16 cellular contexts compared by ENCODE assay signal in the genomic region with DNA sequence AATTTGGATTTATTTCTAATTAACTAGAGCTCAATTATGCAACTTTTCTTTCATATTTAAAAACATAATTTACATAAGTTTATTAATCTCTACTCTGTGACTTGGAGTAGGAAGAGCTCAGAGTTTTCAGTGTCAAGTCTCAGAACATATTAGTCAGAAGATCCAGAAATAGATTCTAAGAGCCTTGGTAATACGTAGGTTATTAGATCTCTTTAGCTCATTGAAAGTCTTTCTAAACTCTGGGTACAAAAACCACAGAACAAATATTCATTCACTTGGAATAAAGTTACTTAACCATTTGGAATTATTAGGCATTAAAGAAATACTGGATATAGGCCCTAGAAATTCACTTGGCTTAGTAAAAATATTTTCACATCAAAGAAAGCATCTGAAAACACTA. TPM values are rescaled to one million over a fixed set of nuclear protein-coding genes. Genes with fewer than 3 reads are reported as not detected.
A peak's percentile ranks its signal among the peaks of the same experiment; 100 is the strongest.
DNase-seq lines count a peak whose midpoint lies in the region; TF ChIP-seq lines count a peak whose summit lies in the region.
"Had no signal": no experiment of that assay in that cellular context is flagged by ENCODE, and none has a peak within 500 bp of the region (broad histone marks: within the 10 kb centered on the region; RNA-seq: fewer than 3 reads in every experiment).

No MANE protein-coding gene starts in this region.

- intact Hi-C loops in mammary epithelial cell (cut with micrococcal nuclease) = no loop called here
- intact Hi-C loops in MCF 10A (cut with micrococcal nuclease) = no loop called here
- intact Hi-C loops in PC-9 (cut with micrococcal nuclease; ENCODE audit: unreplicated experiment) = no loop called here

- no peak for TF ChIP-seq CTCF in mammary epithelial cell (conservative IDR thresholded peaks at IDR 0.05 in 1 of 2, IDR thresholded peaks at IDR 0.05 in 1 of 2; ENCODE audit: extremely low read depth in 1 of 2, insufficient read depth in 1 of 2, low read depth in 1 of 2, low read length in 2 of 2)
- TF ChIP-seq CTCF in MCF 10A (IDR thresholded peaks at IDR 0.05; ENCODE audit: unreplicated experiment) = no peak
- TF ChIP-seq CTCF in choroid plexus epithelial cell (conservative IDR thresholded peaks at IDR 0.05; ENCODE audit: low read depth, low read length) = no peak
- no peak for TF ChIP-seq CTCF in osteoblast (IDR thresholded peaks at IDR 0.05; ENCODE audit: extremely low read depth, low read depth, low read length)
- no peak for TF ChIP-seq CTCF in PC-9 (conservative IDR thresholded peaks at IDR 0.05)
- TF ChIP-seq CTCF in BE2C (IDR thresholded peaks at IDR 0.05; ENCODE audit: low read depth, low read length) = no peak

- H2AFZ ChIP-seq in mammary epithelial cell (ENCODE audit: low read depth, low read length) (no peak overlapping the region), osteoblast (ENCODE audit: low read length) (no peak overlapping the region), PC-9 (no peak overlapping the region)
- H2AFZ ChIP-seq: GM23338 had no signal

- dilution Hi-C loops in mammary epithelial cell (cut with HindIII; ENCODE audit: low sequenced_read_pairs) = no loop called here

- H3K4me2 ChIP-seq in mammary epithelial cell (ENCODE audit: insufficient read depth, low read depth, low read length) (no peak overlapping the region), osteoblast (ENCODE audit: insufficient read depth, low read length) (no peak overlapping the region), PC-9 (no peak overlapping the region)
- H3K4me2 ChIP-seq: BLaER1 treated with 17β-estradiol and CSF1 and Interleukin-3, amounts not matched to agents 10 nM and 100 nM; GM23338 had no signal

- no peaks in the 10 kb centered on the region for H3K27me3 Mint-ChIP-seq in MCF 10A (ENCODE audit: insufficient read depth, unreplicated experiment)
- H3K27me3 Mint-ChIP-seq: CD4-positive, CD25-positive, alpha-beta regulatory T cell had no signal

- CTCF ChIA-PET in mammary epithelial cell (lab: Charles Lee; ENCODE audit: low non-redundant PET) (no interaction called here), MCF 10A (lab: Yijun Ruan, JAX) (interaction anchor here (0.6 kb wide), 2 partner anchors 69 to 159 kb away, joined by 3 to 5 read pairs; no protein-coding TSS in a partner anchor), PC-9 (lab: Charles Lee) (interaction anchor here (0.6 kb wide), 1 partner anchor 409 kb away, joined by 4 read pairs; no protein-coding TSS in a partner anchor)

- no peak overlapping the region for H3K4me3 Mint-ChIP-seq in MCF 10A (ENCODE audit: unreplicated experiment)
- H3K4me3 Mint-ChIP-seq: CD4-positive, CD25-positive, alpha-beta regulatory T cell; GM23338; H9 had no signal

- peaks cover 99% of the 10 kb centered on the region for H3K36me3 Mint-ChIP-seq in MCF 10A (ENCODE audit: insufficient read depth, unreplicated experiment)

- H3K4me1 ChIP-seq in mammary epithelial cell (ENCODE audit: insufficient read depth, low read length) (peaks cover 3% of the 10 kb centered on the region), osteoblast (ENCODE audit: insufficient read depth, low read length) (no peaks in the 10 kb centered on the region), skeletal muscle tissue (ENCODE audit: control insufficient read depth in 3 of 3, insufficient read depth in 3 of 3, low read length in 3 of 3) (peaks cover 0 to 5% (median 0%) of the 10 kb centered on the region in 3 donors), PC-9 (replicated peaks; ENCODE audit: insufficient read depth) (no peaks in the 10 kb centered on the region), BE2C (no peaks in the 10 kb centered on the region)

- H3K9me3 Mint-ChIP-seq in MCF 10A (ENCODE audit: unreplicated experiment) = no peaks in the 10 kb centered on the region

- H3K27me3 ChIP-seq in mammary epithelial cell (ENCODE audit: insufficient read depth, low read length) (no peaks in the 10 kb centered on the region), osteoblast (ENCODE audit: insufficient read depth, low read length) (no peaks in the 10 kb centered on the region), skeletal muscle tissue (ENCODE audit: control insufficient read depth in 3 of 3, insufficient read depth in 3 of 3, low read length in 3 of 3) (no peaks in the 10 kb centered on the region), PC-9 (ENCODE audit: insufficient read depth, low read depth) (no peaks in the 10 kb centered on the region), BE2C (no peaks in the 10 kb centered on the region)
- H3K27me3 ChIP-seq: BLaER1 treated with 17β-estradiol and CSF1 and Interleukin-3, amounts not matched to agents 10 nM and 100 nM had no signal

- no peak overlapping the region for H3K27ac ChIP-seq in mammary epithelial cell (ENCODE audit: insufficient read depth, low read depth, low read length)
- no peak overlapping the region for H3K27ac ChIP-seq in osteoblast (ENCODE audit: low read depth, low read length)
- peak overlapping the region; percentile 77 for H3K27ac ChIP-seq in skeletal muscle tissue (ENCODE audit: low read depth, low read length)
- no peak overlapping the region for H3K27ac ChIP-seq in PC-9
- H3K27ac ChIP-seq: 22Rv1; BLaER1 treated with 17β-estradiol and CSF1 and Interleukin-3, amounts not matched to agents 10 nM and 100 nM had no signal

- BruUV-seq in mammary epithelial cell (replicated peaks; lab: Mats Ljungman, UMichigan) (TSS peak; percentile 11), MCF 10A (replicated peaks; lab: Mats Ljungman, UMichigan) (no TSS peak), PC-9 (replicated peaks; lab: Mats Ljungman, UMichigan) (no TSS peak)

- POLR2A ChIA-PET in MCF 10A (lab: Yijun Ruan, JAX) = interaction anchor here (0.7 to 2.3 kb wide), 5 partner anchors 9 to 33 kb away, joined by 3 to 7 read pairs (median 4); a partner anchor contains a TSS
- POLR2A ChIA-PET in PC-9 (lab: Charles Lee; ENCODE audit: unreplicated experiment) = interaction anchor here (0.6 kb wide), 1 partner anchor 9 kb away, joined by 3 read pairs; no protein-coding TSS in a partner anchor

- H3K36me3 ChIP-seq in mammary epithelial cell (ENCODE audit: insufficient read depth, low read length) = peaks cover 44% of the 10 kb centered on the region
- H3K36me3 ChIP-seq in osteoblast (ENCODE audit: insufficient read depth, low read length) = peaks cover 56% of the 10 kb centered on the region
- H3K36me3 ChIP-seq in skeletal muscle tissue (ENCODE audit: control insufficient read depth in 3 of 3, insufficient read depth in 3 of 3, low read length in 3 of 3) = peaks cover 9 to 41% (median 35%) of the 10 kb centered on the region in 3 donors
- H3K36me3 ChIP-seq in PC-9 (ENCODE audit: low read depth) = peaks cover 66% of the 10 kb centered on the region
- peaks cover 14% of the 10 kb centered on the region for H3K36me3 ChIP-seq in BE2C

- H3K79me2 ChIP-seq in mammary epithelial cell (ENCODE audit: insufficient read depth, low read length) = no peaks in the 10 kb centered on the region
- no peaks in the 10 kb centered on the region for H3K79me2 ChIP-seq in osteoblast (ENCODE audit: insufficient read depth, low read length)
- no peaks in the 10 kb centered on the region for H3K79me2 ChIP-seq in PC-9 (ENCODE audit: low read depth)

- H3K9me3 ChIP-seq in mammary epithelial cell (replicated peaks; ENCODE audit: insufficient read depth, low read length) (no peaks in the 10 kb centered on the region), osteoblast (ENCODE audit: low read depth, low read length) (no peaks in the 10 kb centered on the region), skeletal muscle tissue (ENCODE audit: control insufficient read depth in 3 of 3, low read length in 3 of 3) (no peaks in the 10 kb centered on the region), PC-9 (ENCODE audit: insufficient read depth, low read depth) (no peaks in the 10 kb centered on the region), BE2C (no peaks in the 10 kb centered on the region)

- H3K9ac ChIP-seq in mammary epithelial cell (ENCODE audit: insufficient read depth, low read length) (no peak overlapping the region), skeletal muscle tissue (ENCODE audit: low read depth in 1 of 3, low read length in 3 of 3) (no peak overlapping the region)
- H3K9ac ChIP-seq: BLaER1 treated with 17β-estradiol and CSF1 and Interleukin-3, amounts not matched to agents 10 nM and 100 nM had no signal

- no peaks in the 10 kb centered on the region for H4K20me1 ChIP-seq in mammary epithelial cell (ENCODE audit: insufficient read depth, low read length)
- H4K20me1 ChIP-seq in osteoblast (ENCODE audit: insufficient read depth, low read length) = no peaks in the 10 kb centered on the region
- no peaks in the 10 kb centered on the region for H4K20me1 ChIP-seq in PC-9 (ENCODE audit: insufficient read depth)

- no peak overlapping the region for H3K27ac Mint-ChIP-seq in MCF 10A (ENCODE audit: low read depth, unreplicated experiment)
- H3K27ac Mint-ChIP-seq: GM23338, H9 had no signal

- H3K4me3 ChIP-seq in mammary epithelial cell (replicated peaks in 1 of 3; ENCODE audit: insufficient read depth in 1 of 3, low read depth in 2 of 3, low read length in 3 of 3) = no peak overlapping the region
- no peak overlapping the region for H3K4me3 ChIP-seq in choroid plexus epithelial cell (ENCODE audit: low read depth, low read length)
- H3K4me3 ChIP-seq in osteoblast (ENCODE audit: insufficient read depth, low read length) = no peak overlapping the region
- no peak overlapping the region for H3K4me3 ChIP-seq in skeletal muscle tissue (ENCODE audit: low read length in 3 of 3)
- no peak overlapping the region for H3K4me3 ChIP-seq in PC-9
- no peak overlapping the region for H3K4me3 ChIP-seq in BE2C (ENCODE audit: low read depth, low read length)
- H3K4me3 ChIP-seq: BLaER1 treated with 17β-estradiol and CSF1 and Interleukin-3, amounts not matched to agents 10 nM and 100 nM; GM23338 had no signal

- DNase-seq in mammary epithelial cell (no peak), MCF 10A (ENCODE audit: unreplicated experiment) (no peak), choroid plexus epithelial cell (ENCODE audit: low read depth) (peak; percentile 30), osteoblast (ENCODE audit: insufficient read length, low spot score, missing footprints) (peak; percentile 57), KBM-7 (no peak), PC-9 (no peak), BE2C (no peak)
- DNase-seq: AML-193; CD4-positive, CD25-positive, alpha-beta regulatory T cell; H9 had no signal

- in situ Hi-C loops in mammary epithelial cell (cut with MboI; ENCODE audit: low sequenced_read_pairs in 2 of 2) (no loop called here), KBM-7 (cut with MboI; ENCODE audit: low pct_unique_long_range_greater_than_20kb, low sequenced_read_pairs) (no loop called here)

- H3K9me2 ChIP-seq in PC-9 (ENCODE audit: insufficient read depth) = no peaks in the 10 kb centered on the region

- no peaks in the 10 kb centered on the region; the same call in 1 of the 2 replicates for H3F3A ChIP-seq in PC-9 (ENCODE audit: insufficient read depth, low read depth)

- 100% methylated on average over 1 of the region's 1 CpG for WGBS in mammary epithelial cell (ENCODE audit: low coverage, missing lambda C conversion rate)

- H3K4me1 Mint-ChIP-seq in MCF 10A (ENCODE audit: insufficient read depth, unreplicated experiment) = peaks cover 3% of the 10 kb centered on the region

RNA-seq across cellular contexts. Expression of a gene that starts 26.3 kb away (rescaled TPM):
- total RNA-seq in mammary epithelial cell (10 to 100 TPM; 20.8 to 32.0 TPM), MCF 10A (2022) (24.7 and 31.1 TPM in 2 replicates), osteoblast (33.6 and 34.7 TPM in 2 replicates), skeletal muscle tissue (30.3 TPM), PC-9 (2021) (21.5 and 29.6 TPM in 2 replicates)
- polyA plus RNA-seq in mammary epithelial cell = 17.5 TPM
- polyA minus RNA-seq in mammary epithelial cell = 7.5 TPM
- polyA plus RNA-seq in BE2C (2012; ENCODE audit: insufficient read depth, insufficient read length, low read depth) = 23.6 TPM

RNA-seq across cellular contexts. Expression of a gene that starts 45.5 kb away (rescaled TPM):
- total RNA-seq in mammary epithelial cell = 10 to 100 TPM; 33.8 to 36.4 TPM
- 18.9 TPM for polyA plus RNA-seq in mammary epithelial cell
- polyA minus RNA-seq in mammary epithelial cell = 34.2 TPM
- 35.9 and 37.4 TPM in 2 replicates for total RNA-seq in MCF 10A (2022)
- 39.8 and 46.9 TPM in 2 replicates for total RNA-seq in osteoblast
- total RNA-seq in skeletal muscle tissue = 24.0 TPM
- 30.1 and 36.1 TPM in 2 replicates for total RNA-seq in PC-9 (2021)
- 10.3 TPM for polyA plus RNA-seq in BE2C (2012; ENCODE audit: insufficient read depth, insufficient read length, low read depth)

RNA-seq across cellular contexts. Expression of a gene that starts 49.2 kb away (rescaled TPM):
- total RNA-seq in mammary epithelial cell (under 1 TPM in 1 of 2 donors, not detected in 1; 0.33 TPM), MCF 10A (2022) (0.19 TPM in 1 of 2 replicates, not detected in the other), osteoblast (under 0.01 and 0.59 TPM in 2 replicates), skeletal muscle tissue (1.6 TPM), PC-9 (2021) (0.48 and 0.52 TPM in 2 replicates)
- not detected for polyA plus RNA-seq in mammary epithelial cell
- polyA minus RNA-seq in mammary epithelial cell = not detected
- not detected for polyA plus RNA-seq in BE2C (2012; ENCODE audit: insufficient read depth, insufficient read length, low read depth)
- total RNA-seq: Daoy, GM23338, HT1080 had no signal
- polyA plus RNA-seq: CD4-positive, CD25-positive, alpha-beta regulatory T cell had no signal

Comparison
In these comparisons a context has a peak if more than half of its experiments do, and no peak if none do; other contexts are left out.
1. DNase-seq: peak in choroid plexus epithelial cell (single experiment) and osteoblast (single experiment); none in mammary epithelial cell (single experiment), MCF 10A (single experiment), KBM-7 (single experiment), PC-9 (0 of 2) and BE2C (single experiment).